8 cellular contexts compared by ENCODE assay signal in the genomic region with DNA sequence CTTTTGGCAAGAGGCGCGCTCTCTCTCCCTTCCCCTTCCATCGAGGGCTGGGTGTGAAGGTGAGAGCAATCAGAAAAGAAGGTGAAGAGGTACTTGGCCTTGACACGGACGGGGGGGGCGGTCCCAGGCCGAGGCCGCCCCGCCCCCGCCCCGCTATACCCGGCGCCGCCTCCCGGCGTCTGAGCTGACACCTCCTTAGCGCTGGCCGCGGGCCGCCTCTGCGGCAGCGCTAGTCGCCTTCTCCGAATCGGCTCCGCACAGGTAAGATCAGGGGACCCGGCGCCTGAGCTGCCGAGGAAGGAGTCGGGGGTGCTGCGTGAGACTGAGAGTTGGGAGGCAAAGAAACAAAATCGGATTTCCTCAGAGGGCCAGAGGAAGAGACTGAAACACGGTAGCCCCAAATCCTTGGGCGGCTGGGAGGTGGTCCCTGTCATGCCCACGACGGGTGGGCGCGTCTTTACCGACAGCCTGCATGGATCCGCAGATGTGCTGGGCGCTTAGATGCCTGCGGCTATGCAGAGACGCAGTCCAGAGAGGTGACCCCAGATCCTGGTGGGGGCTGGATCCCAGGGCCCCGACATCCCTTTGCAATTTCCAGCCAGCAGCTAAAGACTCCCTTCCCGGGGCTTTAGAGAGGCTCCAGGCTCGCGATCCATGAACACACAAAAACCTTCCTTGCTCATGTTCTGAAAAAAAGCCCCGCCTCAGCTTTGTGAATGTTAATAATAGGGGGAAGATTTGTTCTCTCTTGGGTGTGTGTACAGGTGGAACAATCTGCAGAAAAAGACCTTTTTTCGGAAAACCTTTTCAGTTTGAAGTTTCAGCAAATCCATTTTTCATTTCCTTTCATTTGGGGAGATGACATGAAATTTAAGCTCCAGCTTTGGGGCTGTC. TPM values are rescaled to one million over a fixed set of nuclear protein-coding genes. Genes with fewer than 3 reads are reported as not detected.
DNase-seq lines count a peak whose midpoint lies in the region; ATAC-seq, FAIRE-seq and TF ChIP-seq lines count a peak whose summit lies in the region.

A gene with protein sequence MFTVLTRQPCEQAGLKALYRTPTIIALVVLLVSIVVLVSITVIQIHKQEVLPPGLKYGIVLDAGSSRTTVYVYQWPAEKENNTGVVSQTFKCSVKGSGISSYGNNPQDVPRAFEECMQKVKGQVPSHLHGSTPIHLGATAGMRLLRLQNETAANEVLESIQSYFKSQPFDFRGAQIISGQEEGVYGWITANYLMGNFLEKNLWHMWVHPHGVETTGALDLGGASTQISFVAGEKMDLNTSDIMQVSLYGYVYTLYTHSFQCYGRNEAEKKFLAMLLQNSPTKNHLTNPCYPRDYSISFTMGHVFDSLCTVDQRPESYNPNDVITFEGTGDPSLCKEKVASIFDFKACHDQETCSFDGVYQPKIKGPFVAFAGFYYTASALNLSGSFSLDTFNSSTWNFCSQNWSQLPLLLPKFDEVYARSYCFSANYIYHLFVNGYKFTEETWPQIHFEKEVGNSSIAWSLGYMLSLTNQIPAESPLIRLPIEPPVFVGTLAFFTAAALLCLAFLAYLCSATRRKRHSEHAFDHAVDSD (plus strand): TSS at position 184 of the 894 bp plus-strand sequence. CDS start 874 bp downstream, outside the sequence.

- no peak within 1 kb of the TSS for H3K27ac ChIP-seq in kidney (ENCODE audit: low read depth in 2 of 2, low read length in 2 of 2)

- no peaks in the 10 kb centered on the region for H3K36me3 ChIP-seq in bronchial epithelial cell (ENCODE audit: control insufficient read depth, insufficient read depth, low read length)
- H3K36me3 ChIP-seq in kidney (ENCODE audit: control insufficient read depth in 1 of 2, insufficient read depth in 2 of 2, low read length in 2 of 2), result peaks cover 0 to 5% of the 10 kb centered on the region in 2 donors

- H3K9ac ChIP-seq in kidney (ENCODE audit: low read length in 2 of 2), result no peak within 1 kb of the TSS

- FAIRE-seq in bronchial epithelial cell (lab: Jason Lieb, UNC) (no peak), kidney (lab: Jason Lieb, UNC) (no peak)

- peaks cover 0 to 2% of the 10 kb centered on the region in 2 donors for H3K4me1 ChIP-seq in kidney (ENCODE audit: control insufficient read depth in 1 of 2, insufficient read depth in 1 of 2, low read depth in 1 of 2, low read length in 2 of 2)

- H3K9me3 ChIP-seq in kidney (ENCODE audit: control insufficient read depth in 1 of 2, low read length in 2 of 2), result no peaks in the 10 kb centered on the region

- no peaks in the 10 kb centered on the region for H3K27me3 ChIP-seq in bronchial epithelial cell (ENCODE audit: control insufficient read depth, insufficient read depth, low read length)

- DNase-seq in EL (peak; percentile 16), T-helper 2 cell (peak in 3 of 5 experiments; percentile 7 to 48 (median 9)), bronchial epithelial cell (ENCODE audit: low read depth) (peak; percentile 50), kidney (peak; percentile 74), GOT3 (lab: John Stamatoyannopoulos, UW) (no peak)
- peak; percentile 26 for DNase-seq in stimulated activated CD4-positive, alpha-beta T cell treated with anti-CD3 and anti-CD28 coated beads, Interleukin-2, amount 100 ng/mL, for 4 hours (ENCODE audit: low read depth)

- H3K4me3 ChIP-seq in bronchial epithelial cell (ENCODE audit: low read depth, low read length) (peak within 1 kb of the TSS; percentile 56), kidney (ENCODE audit: low read length in 2 of 2) (peak within 1 kb of the TSS; percentile 56 to 62)

- intact Hi-C loops in kidney (cut with DNase I), result no loop called here

- TF ChIP-seq CTCF in bronchial epithelial cell (IDR thresholded peaks at IDR 0.05; ENCODE audit: insufficient read depth, low read length, severe bottlenecking) (no peak), kidney (IDR thresholded peaks at IDR 0.05; ENCODE audit: borderline replicate concordance, extremely low read depth, insufficient read depth) (no peak)

- no peak for ATAC-seq in HG03520 (IDR thresholded peaks at IDR 0.05; ENCODE audit: unreplicated experiment)
- ATAC-seq in HG02840 (IDR thresholded peaks at IDR 0.05; ENCODE audit: low FRiP score, unreplicated experiment), result no peak

RNA-seq across cellular contexts. Expression of the gene that starts here (rescaled TPM):
- total RNA-seq in bronchial epithelial cell (8.4 and 18.1 TPM in 2 replicates), kidney (1.1 TPM)
- polyA plus RNA-seq in kidney (ENCODE audit: insufficient read depth, low read depth, low replicate concordance), result 1.1 TPM
